Comparison of ENCODE assay signal across 16 cellular contexts in genomic region chr4:85776579-85776978, GRCh38.
DNase-seq lines count a peak whose midpoint lies in the region; ATAC-seq, FAIRE-seq and TF ChIP-seq lines count a peak whose summit lies in the region.
"Had no signal": no experiment of that assay in that cellular context is flagged by ENCODE, and none has a peak within 500 bp of the region (broad histone marks: within the 10 kb centered on the region; RNA-seq: fewer than 3 reads in every experiment).

No MANE protein-coding gene starts in this region.

- DNase-seq in Calu3 (no peak), HCT116 (ENCODE audit: low read depth, low spot score) (peak; percentile 24), GM12891 (ENCODE audit: insufficient read length, low spot score) (no peak)
- DNase-seq: activated CD4-positive, CD25-positive, alpha-beta regulatory T cell treated with anti-CD3 and anti-CD28 coated beads, Interleukin-2, amount 50 U/mL, for 72 hours; activated T-cell treated with anti-CD3 and anti-CD28 coated beads, Interleukin-2, amount 50 U/mL, for 48 hours; hippocampal formation; midbrain; NCI-H2029; stimulated activated CD8-positive, alpha-beta memory T cell treated with anti-CD3 and anti-CD28 coated beads, Interleukin-4, amount 100 ng/mL, for 48 hours; upper lobe of right lung had no signal

- H3K36me3 Mint-ChIP-seq in Calu3 (ENCODE audit: insufficient read depth, unreplicated experiment), result no peaks in the 10 kb centered on the region

- H3K27ac Mint-ChIP-seq in Calu3 (ENCODE audit: unreplicated experiment), result peak overlapping the region; percentile 28

- no peaks in the 10 kb centered on the region for H3K9me3 ChIP-seq in HCT116 (ENCODE audit: control insufficient read depth in 1 of 2, insufficient read depth in 1 of 2, low read depth in 1 of 2, low read length in 2 of 2)
- H3K9me3 ChIP-seq: HAP-1, upper lobe of right lung had no signal

- no peak overlapping the region for H3K9ac ChIP-seq in HCT116 (ENCODE audit: low read length)

- no peak for ATAC-seq in HCT116
- ATAC-seq in SK-N-SH treated with all-trans-retinoic acid at 6 μM for 48 hours, result peak; percentile 7; the same call in 1 of the 3 replicates
- ATAC-seq in HG03378 (IDR thresholded peaks at IDR 0.05; ENCODE audit: unreplicated experiment), result no peak
- no peak for ATAC-seq in GM18861 (IDR thresholded peaks at IDR 0.05; ENCODE audit: unreplicated experiment)
- ATAC-seq in GM18511 (IDR thresholded peaks at IDR 0.05; ENCODE audit: unreplicated experiment), result no peak
- ATAC-seq: upper lobe of right lung had no signal

- peaks cover 0 to 10% of the 10 kb centered on the region in 2 experiments; a peak in 1 of 4 replicates for H3K4me1 ChIP-seq in HCT116 (ENCODE audit: control insufficient read depth in 1 of 2, insufficient read depth in 2 of 2, low read length in 2 of 2)
- H3K4me1 ChIP-seq: HAP-1, upper lobe of right lung had no signal

- no peaks in the 10 kb centered on the region for H3K27me3 ChIP-seq in HCT116 (ENCODE audit: insufficient read depth, low read length)
- H3K27me3 ChIP-seq: upper lobe of right lung had no signal

- RAD21 ChIA-PET in HCT116 (lab: Charles Lee; ENCODE audit: low non-redundant PET in 1 of 2, low total read pairs in 2 of 2, uncharacterized antibody in 2 of 2, unreplicated experiment in 2 of 2), result no interaction called here

- H2AFZ ChIP-seq in HCT116 (ENCODE audit: low read depth, low read length, poor library complexity, severe bottlenecking), result peak overlapping the region; percentile 13

- intact Hi-C loops in Calu3 (cut with micrococcal nuclease; ENCODE audit: unreplicated experiment) (no loop called here), HCT116 (cut with micrococcal nuclease) (no loop called here)

- H3K9me3 Mint-ChIP-seq in Calu3 (ENCODE audit: low read depth, unreplicated experiment), result peaks cover 3% of the 10 kb centered on the region

- no peaks in the 10 kb centered on the region for H4K20me1 ChIP-seq in HCT116 (ENCODE audit: insufficient read depth)

- POLR2A ChIA-PET in HCT116 (lab: Charles Lee), result no interaction called here

- H3K4me1 Mint-ChIP-seq in Calu3 (ENCODE audit: low read depth, unreplicated experiment), result peaks cover 22% of the 10 kb centered on the region

- FAIRE-seq in islet of Langerhans (lab: Jason Lieb, UNC) (peak; percentile 78), GM12891 (lab: Jason Lieb, UNC) (no peak)

- no peak overlapping the region for H3K27ac ChIP-seq in HCT116 (ENCODE audit: low read depth, low read length)
- H3K27ac ChIP-seq: upper lobe of right lung had no signal

- no peak for TF ChIP-seq RAD21 in HCT116 (IDR thresholded peaks at IDR 0.05; ENCODE audit: low read depth)

- TF ChIP-seq CTCF in Calu3 (IDR thresholded peaks at IDR 0.05; ENCODE audit: unreplicated experiment) (no peak), HCT116 (IDR thresholded peaks at IDR 0.05 in 2 of 3, conservative IDR thresholded peaks at IDR 0.05 in 1 of 3; ENCODE audit: borderline replicate concordance in 1 of 3, insufficient read depth in 1 of 3, low read depth in 2 of 3, low read length in 2 of 3) (no peak)

- CTCF ChIA-PET in Calu3 (lab: Charles Lee), result interaction anchor here (0.7 kb wide), 1 partner anchor 50 kb away, joined by 3 read pairs; no protein-coding TSS in a partner anchor
- CTCF ChIA-PET in HCT116 (lab: Charles Lee), result interaction anchor here (1.8 kb wide), 1 partner anchor 20 kb away, joined by 6 read pairs; no protein-coding TSS in a partner anchor

- 0 out of 2 replicates have a peak, but pooled peaks cover 3% of the 10 kb centered on the region for H3K9me2 ChIP-seq in HCT116 (ENCODE audit: insufficient read depth)

- H3K27me3 Mint-ChIP-seq in Calu3 (ENCODE audit: unreplicated experiment), result no peaks in the 10 kb centered on the region

- no peak overlapping the region for H3K4me3 ChIP-seq in HCT116 (replicated peaks in 1 of 2; ENCODE audit: low read depth in 1 of 2, low read length in 2 of 2)
- H3K4me3 ChIP-seq: HAP-1, upper lobe of right lung had no signal

- no peaks in the 10 kb centered on the region for H3K36me3 ChIP-seq in HCT116 (ENCODE audit: control insufficient read depth in 1 of 2, insufficient read depth in 2 of 2, low read length in 2 of 2)
- H3K36me3 ChIP-seq: HAP-1, upper lobe of right lung had no signal

- TF ChIP-seq POLR2A in HCT116 (IDR thresholded peaks at IDR 0.05; ENCODE audit: borderline replicate concordance, extremely low read depth, insufficient read depth, insufficient read length) (no peak), GM12891 (IDR thresholded peaks at IDR 0.05; ENCODE audit: low read depth, low read length) (no peak)

- peak overlapping the region; percentile 18 for H3K4me2 ChIP-seq in HCT116 (ENCODE audit: low read length)

- no TSS peak for BruUV-seq in Calu3 (replicated peaks; lab: Mats Ljungman, UMichigan)
- BruUV-seq in HCT116 (replicated peaks; lab: Mats Ljungman, UMichigan), result no TSS peak

- H3K79me2 ChIP-seq in HCT116 (ENCODE audit: insufficient read depth, low read length), result no peaks in the 10 kb centered on the region

- no peak overlapping the region for H3K4me3 Mint-ChIP-seq in Calu3 (ENCODE audit: low read depth, unreplicated experiment)

TF ChIP-seq in HCT116, 20 proteins besides CTCF, POLR2A, EP300 and RAD21 (continues in another document):
- no peak for TF ChIP-seq EZH2 (IDR thresholded peaks at IDR 0.05)
- peak; percentile 29; the same call in 1 of the 2 replicates for TF ChIP-seq CBX3 (IDR thresholded peaks at IDR 0.05; ENCODE audit: low read depth)

TF ChIP-seq in SK-N-SH treated with all-trans-retinoic acid at 6 μM for 48 hours, 23 proteins besides CTCF, POLR2A, EP300 and RAD21 (continues in another document):
- TF ChIP-seq TCF4 (CRISPR knock-in tag; IDR thresholded peaks at IDR 0.05; ENCODE audit: borderline replicate concordance) (no peak), ARNTL (CRISPR knock-in tag; IDR thresholded peaks at IDR 0.05; ENCODE audit: borderline replicate concordance, low read depth) (no peak)
- TF ChIP-seq, protein P1, sequence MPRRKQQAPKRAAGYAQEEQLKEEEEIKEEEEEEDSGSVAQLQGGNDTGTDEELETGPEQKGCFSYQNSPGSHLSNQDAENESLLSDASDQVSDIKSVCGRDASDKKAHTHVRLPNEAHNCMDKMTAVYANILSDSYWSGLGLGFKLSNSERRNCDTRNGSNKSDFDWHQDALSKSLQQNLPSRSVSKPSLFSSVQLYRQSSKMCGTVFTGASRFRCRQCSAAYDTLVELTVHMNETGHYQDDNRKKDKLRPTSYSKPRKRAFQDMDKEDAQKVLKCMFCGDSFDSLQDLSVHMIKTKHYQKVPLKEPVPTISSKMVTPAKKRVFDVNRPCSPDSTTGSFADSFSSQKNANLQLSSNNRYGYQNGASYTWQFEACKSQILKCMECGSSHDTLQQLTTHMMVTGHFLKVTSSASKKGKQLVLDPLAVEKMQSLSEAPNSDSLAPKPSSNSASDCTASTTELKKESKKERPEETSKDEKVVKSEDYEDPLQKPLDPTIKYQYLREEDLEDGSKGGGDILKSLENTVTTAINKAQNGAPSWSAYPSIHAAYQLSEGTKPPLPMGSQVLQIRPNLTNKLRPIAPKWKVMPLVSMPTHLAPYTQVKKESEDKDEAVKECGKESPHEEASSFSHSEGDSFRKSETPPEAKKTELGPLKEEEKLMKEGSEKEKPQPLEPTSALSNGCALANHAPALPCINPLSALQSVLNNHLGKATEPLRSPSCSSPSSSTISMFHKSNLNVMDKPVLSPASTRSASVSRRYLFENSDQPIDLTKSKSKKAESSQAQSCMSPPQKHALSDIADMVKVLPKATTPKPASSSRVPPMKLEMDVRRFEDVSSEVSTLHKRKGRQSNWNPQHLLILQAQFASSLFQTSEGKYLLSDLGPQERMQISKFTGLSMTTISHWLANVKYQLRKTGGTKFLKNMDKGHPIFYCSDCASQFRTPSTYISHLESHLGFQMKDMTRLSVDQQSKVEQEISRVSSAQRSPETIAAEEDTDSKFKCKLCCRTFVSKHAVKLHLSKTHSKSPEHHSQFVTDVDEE (CRISPR knock-in tag; IDR thresholded peaks at IDR 0.05), result no peak

TF ChIP-seq in GM12891, 5 proteins besides CTCF, POLR2A, EP300 and RAD21:
- TF ChIP-seq POLR2AphosphoS5 (IDR thresholded peaks at IDR 0.05; ENCODE audit: low read depth, low read length) (no peak), POU2F2 (IDR thresholded peaks at IDR 0.05; ENCODE audit: low read depth, low read length) (no peak), TAF1 (IDR thresholded peaks at IDR 0.05; ENCODE audit: low read depth, low read length) (no peak), PAX5 (IDR thresholded peaks at IDR 0.05; ENCODE audit: insufficient read depth, low read length, severe bottlenecking) (no peak), SPI1 (IDR thresholded peaks at IDR 0.05; ENCODE audit: low read depth, low read length) (no peak)
